In the genomic region with DNA sequence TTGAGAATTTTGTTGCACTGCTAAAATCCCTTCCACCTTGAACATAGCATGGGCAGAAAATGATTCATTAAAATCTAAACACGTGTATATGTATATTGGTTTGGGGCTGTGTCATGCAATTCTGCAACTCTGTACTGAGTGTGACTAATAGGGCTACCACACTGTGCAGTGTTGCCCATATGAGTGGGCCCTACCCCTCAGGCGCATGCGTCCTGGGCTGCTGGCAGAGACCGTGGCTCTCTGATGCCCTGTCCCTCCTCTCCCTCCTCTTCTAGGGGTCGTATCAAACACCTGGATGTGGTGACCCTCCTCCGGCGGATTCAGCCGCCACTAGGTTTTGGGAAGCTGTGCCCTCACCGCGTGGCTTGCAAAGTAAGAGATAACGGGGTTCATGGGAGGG, we compare ENCODE assay signal across 19 cellular contexts.
"Had no signal": no experiment of that assay in that cellular context is flagged by ENCODE, and none has a peak within 500 bp of the region (broad histone marks: within the 10 kb centered on the region; RNA-seq: fewer than 3 reads in every experiment).

No MANE protein-coding gene starts in this region.

- H3K4me3 Mint-ChIP-seq: activated CD4-positive, alpha-beta T cell treated with anti-CD3 and anti-CD28 coated beads, Interleukin-2, amount 10 ng/mL, durations not matched to agents 7 days and 5 days; memory B cell; naive thymus-derived CD8-positive, alpha-beta T cell had no signal

- DNase-seq: activated CD4-positive, alpha-beta T cell treated with anti-CD3 and anti-CD28 coated beads, Interleukin-2, amount 10 ng/mL, durations not matched to agents 7 days and 5 days; activated CD4-positive, CD25-positive, alpha-beta regulatory T cell; activated naive CD4-positive, alpha-beta T cell treated with anti-CD3 and anti-CD28 coated beads, Interleukin-2, amount 50 U/mL, for 16 hours; activated T-cell treated with anti-CD3 and anti-CD28 coated beads for 4 hours; amniotic stem cell; body of pancreas; caudate nucleus; effector CD8-positive, alpha-beta T cell; foreskin fibroblast; left ventricle myocardium superior; naive thymus-derived CD8-positive, alpha-beta T cell; SK-N-SH; stimulated activated CD4-positive, alpha-beta T cell treated with anti-CD3 and anti-CD28 coated beads, Interleukin-15, amount 100 ng/mL, for 24 hours; stimulated activated CD4-positive, alpha-beta T cell treated with anti-CD3 and anti-CD28 coated beads, Interleukin-4, amount 100 ng/mL, for 1 hour; stimulated activated naive CD4-positive, alpha-beta T cell treated with Interleukin-2 at 50 U/mL for 16 hours; T-helper 1 cell; trophoblast cell had no signal

- H3K36me3 Mint-ChIP-seq: memory B cell had no signal

- ATAC-seq: body of pancreas; left ventricle myocardium superior; naive thymus-derived CD8-positive, alpha-beta T cell had no signal

- H3K27ac ChIP-seq: body of pancreas, suprapubic skin had no signal

- H3K27me3 Mint-ChIP-seq: activated CD4-positive, alpha-beta T cell treated with anti-CD3 and anti-CD28 coated beads, Interleukin-2, amount 10 ng/mL, durations not matched to agents 7 days and 5 days; memory B cell; naive thymus-derived CD8-positive, alpha-beta T cell had no signal

- H3K4me1 Mint-ChIP-seq: activated CD4-positive, alpha-beta T cell treated with anti-CD3 and anti-CD28 coated beads, Interleukin-2, amount 10 ng/mL, durations not matched to agents 7 days and 5 days; memory B cell; naive thymus-derived CD8-positive, alpha-beta T cell had no signal

- H3K4me3 ChIP-seq: body of pancreas, suprapubic skin had no signal

- H3K9me3 ChIP-seq: body of pancreas, SK-N-SH, suprapubic skin had no signal

- H3K27me3 ChIP-seq: body of pancreas, suprapubic skin had no signal

- H3K27ac Mint-ChIP-seq: activated CD4-positive, alpha-beta T cell treated with anti-CD3 and anti-CD28 coated beads, Interleukin-2, amount 10 ng/mL, durations not matched to agents 7 days and 5 days; memory B cell; naive thymus-derived CD8-positive, alpha-beta T cell had no signal

- H3K9me3 Mint-ChIP-seq: activated CD4-positive, alpha-beta T cell treated with anti-CD3 and anti-CD28 coated beads, Interleukin-2, amount 10 ng/mL, durations not matched to agents 7 days and 5 days; memory B cell; naive thymus-derived CD8-positive, alpha-beta T cell had no signal

- H3K4me1 ChIP-seq: body of pancreas, suprapubic skin had no signal
